8 cellular contexts compared by ENCODE assay signal in genomic region chr6:2760882-2761842, GRCh38.
A peak's percentile ranks its signal among the peaks of the same experiment; 100 is the strongest.
DNase-seq lines count a peak whose midpoint lies in the region; ATAC-seq and TF ChIP-seq lines count a peak whose summit lies in the region.

No MANE protein-coding gene starts in this region.

- H3K36me3 ChIP-seq in WERI-Rb-1 = no peaks in the 10 kb centered on the region; the same call in 1 of the 2 replicates

- no peaks in the 10 kb centered on the region for H3K27me3 ChIP-seq in WERI-Rb-1 (ENCODE audit: insufficient read depth, low read depth, severe bottlenecking)

- in situ Hi-C loops in GM13977 (cut with MboI; ENCODE audit: low pct_unique_long_range_greater_than_20kb, low sequenced_read_pairs, unreplicated experiment) = no loop called here

- no peak overlapping the region for H3K27ac ChIP-seq in 22Rv1
- H3K27ac ChIP-seq in WERI-Rb-1 = no peak overlapping the region

- TF ChIP-seq CTCF in 22Rv1 (IDR thresholded peaks at IDR 0.05) (peak; percentile 27), GM13977 (IDR thresholded peaks at IDR 0.05; ENCODE audit: extremely low read depth, insufficient read depth, missing control alignments) (peak; percentile 46), WERI-Rb-1 (IDR thresholded peaks at IDR 0.05; ENCODE audit: low read depth, low read length) (peak; percentile 39; the same call in 1 of the 2 replicates), foreskin fibroblast (IDR thresholded peaks at IDR 0.05; ENCODE audit: low read depth, low read length) (peak; percentile 5)

- H3K9me3 ChIP-seq in WERI-Rb-1 (ENCODE audit: severe bottlenecking) = no peaks in the 10 kb centered on the region

- H3K4me3 ChIP-seq in WERI-Rb-1 (ENCODE audit: low read depth, low read length) = no peak overlapping the region
- H3K4me3 ChIP-seq in foreskin fibroblast (ENCODE audit: low read depth in 1 of 2, low read length in 2 of 2) = no peak overlapping the region

- no peak for ATAC-seq in HG03095 (IDR thresholded peaks at IDR 0.05; ENCODE audit: unreplicated experiment)
- no peak for ATAC-seq in GM21360 (IDR thresholded peaks at IDR 0.05; ENCODE audit: unreplicated experiment)

- DNase-seq in GM13977 (ENCODE audit: low spot score) (no peak), WERI-Rb-1 (no peak), foreskin fibroblast (no peak), DMS 273 (lab: John Stamatoyannopoulos, UW; ENCODE audit: unreplicated experiment) (no peak), ecto neural progenitor cell (ENCODE audit: low spot score) (no peak)
